ENCODE assay signal across 11 cellular contexts in genomic region chr3:112633757-112634156, GRCh38. TPM values are rescaled to one million over a fixed set of nuclear protein-coding genes. Genes with fewer than 3 reads are reported as not detected.
DNase-seq lines count a peak whose midpoint lies in the region; ATAC-seq and TF ChIP-seq lines count a peak whose summit lies in the region.
"Had no signal": no experiment of that assay in that cellular context is flagged by ENCODE, and none has a peak within 500 bp of the region (broad histone marks: within the 10 kb centered on the region; RNA-seq: fewer than 3 reads in every experiment).

No MANE protein-coding gene starts in this region.

- H3K9ac ChIP-seq in iPS-18a (ENCODE audit: low read length) = no peak overlapping the region

- intact Hi-C loops in right cardiac atrium (cut with DNase I) = no loop called here
- intact Hi-C loops in sciatic nerve (cut with DNase I) = no loop called here

- H3K4me3 ChIP-seq in right atrium auricular region (peak overlapping the region in 1 of 2 donors; percentile 50), right cardiac atrium (ENCODE audit: low read length) (no peak overlapping the region), SJSA1 (no peak overlapping the region), iPS-18a (ENCODE audit: low read length) (no peak overlapping the region)
- H3K4me3 ChIP-seq: PC-9 had no signal

- H3K27ac ChIP-seq in right atrium auricular region = peak overlapping the region; percentile 67 to 80
- H3K27ac ChIP-seq in right cardiac atrium (ENCODE audit: low read length) = no peak overlapping the region
- H3K27ac ChIP-seq in SJSA1 = peak overlapping the region; percentile 47
- peak overlapping the region; percentile 14 for H3K27ac ChIP-seq in iPS-18a (ENCODE audit: low read length)
- H3K27ac ChIP-seq: PC-9 had no signal

- ATAC-seq in right cardiac atrium = no peak
- ATAC-seq in sciatic nerve = no peak

- H3K9me3 ChIP-seq in right atrium auricular region (no peaks in the 10 kb centered on the region), right cardiac atrium (ENCODE audit: control insufficient read depth, low read length) (no peaks in the 10 kb centered on the region), SJSA1 (replicated peaks) (no peaks in the 10 kb centered on the region), iPS-18a (ENCODE audit: control insufficient read depth, low read depth, low read length) (no peaks in the 10 kb centered on the region)

- WGBS in right cardiac atrium = 63% methylated on average over 1 of the region's 1 CpG

- H3K27me3 ChIP-seq in right atrium auricular region = no peaks in the 10 kb centered on the region
- no peaks in the 10 kb centered on the region for H3K27me3 ChIP-seq in right cardiac atrium (ENCODE audit: control insufficient read depth, insufficient read depth)
- no peaks in the 10 kb centered on the region for H3K27me3 ChIP-seq in SJSA1 (replicated peaks)
- no peaks in the 10 kb centered on the region for H3K27me3 ChIP-seq in iPS-18a (ENCODE audit: control insufficient read depth, insufficient read depth, low read length)

- H3K4me1 ChIP-seq in right atrium auricular region = no peaks in the 10 kb centered on the region
- no peaks in the 10 kb centered on the region for H3K4me1 ChIP-seq in right cardiac atrium (ENCODE audit: control insufficient read depth, insufficient read depth, low read length)
- H3K4me1 ChIP-seq in SJSA1 (replicated peaks) = peaks cover 67% of the 10 kb centered on the region
- H3K4me1 ChIP-seq in iPS-18a (ENCODE audit: control insufficient read depth, low read depth, low read length) = peaks cover 44% of the 10 kb centered on the region

- no peak for TF ChIP-seq CTCF in right atrium auricular region (IDR thresholded peaks at IDR 0.05)

- DNase-seq in right atrium auricular region (ENCODE audit: low spot score) (no peak), right cardiac atrium (no peak), SJSA1 (ENCODE audit: low read depth in 1 of 2, low spot score in 2 of 2) (no peak), sciatic nerve (ENCODE audit: low spot score) (no peak), HuH-7.5 (ENCODE audit: low spot score) (no peak), COLO829 (ENCODE audit: low spot score) (no peak)
- no peak for DNase-seq in activated CD4-positive, alpha-beta T cell treated with anti-CD3 and anti-CD28 coated beads, Interleukin-2, amount 50 U/mL, for 48 hours
- DNase-seq: CD4-positive, alpha-beta memory T cell; occipital lobe; PC-9 had no signal

- H3K36me3 ChIP-seq in right atrium auricular region = no peaks in the 10 kb centered on the region
- H3K36me3 ChIP-seq in SJSA1 = peaks cover 7% of the 10 kb centered on the region
- no peaks in the 10 kb centered on the region for H3K36me3 ChIP-seq in iPS-18a (ENCODE audit: control insufficient read depth, low read depth, low read length)

RNA-seq across cellular contexts. Expression of gene CCDC80, which starts 7.2 kb away (rescaled TPM):
- total RNA-seq in right atrium auricular region (100 to 1,000 TPM in 1 of 2 donors, 10 to 100 TPM in 1; 94.4 to 206 TPM), right cardiac atrium (100 to 1,000 TPM; 123 to 187 (median 152) TPM), sciatic nerve (143 TPM)
- 20.3 TPM for polyA plus RNA-seq in right cardiac atrium
- 58.4 and 74.8 TPM in 2 replicates for total RNA-seq in SJSA1 (2014; rRNA removed; shearing (Covaris generic))
- total RNA-seq: CD4-positive, alpha-beta memory T cell had no signal
